In the genomic region with DNA sequence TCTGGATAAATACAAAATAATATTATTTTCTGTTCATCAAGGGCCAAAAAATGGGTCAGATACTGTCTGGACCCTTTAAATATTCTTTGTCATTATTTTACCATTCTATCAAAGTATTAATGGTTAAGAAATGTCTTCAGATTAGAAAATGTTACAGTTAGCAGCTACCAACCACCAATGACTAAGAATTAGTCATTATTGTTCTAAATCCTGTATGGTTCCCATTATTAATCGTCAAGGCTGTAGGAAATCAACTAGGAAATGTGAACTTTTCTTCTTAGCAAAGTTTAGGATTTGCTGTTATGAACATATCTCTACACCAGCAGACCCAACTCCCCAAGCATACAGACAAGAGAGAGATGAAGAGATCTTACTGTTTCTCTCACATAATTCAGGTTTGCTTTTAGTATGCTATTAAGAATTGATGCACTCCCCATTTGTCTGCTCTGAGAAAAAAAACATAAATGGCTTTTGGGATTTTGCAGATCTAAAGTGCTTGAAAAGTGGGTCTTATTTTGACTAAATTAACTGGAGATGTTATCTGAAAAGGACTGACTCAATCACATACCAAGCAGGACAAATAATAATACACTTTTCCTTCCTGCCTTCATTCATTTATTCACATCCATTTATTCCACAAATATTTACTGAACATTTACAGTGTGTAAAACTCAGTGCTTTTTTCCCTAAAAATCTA, we compare ENCODE assay signal across 1 cellular context.
TF ChIP-seq lines count a peak whose summit lies in the region.

No MANE protein-coding gene starts in this region.

TF ChIP-seq in SK-N-SH, 30 proteins besides CTCF, POLR2A, EP300 and RAD21:
- TF ChIP-seq TCF12 (IDR thresholded peaks at IDR 0.05) (peak; percentile 69), JUND (IDR thresholded peaks at IDR 0.05) (peak; percentile 68), FOXM1 (IDR thresholded peaks at IDR 0.05; ENCODE audit: low read depth) (no peak), RXRA (IDR thresholded peaks at IDR 0.05; ENCODE audit: borderline replicate concordance, low read depth) (peak; percentile 35; the same call in 1 of the 2 replicates), EZH2phosphoT487 (IDR thresholded peaks at IDR 0.05; ENCODE audit: borderline replicate concordance, low read depth) (no peak), FOSL2 (IDR thresholded peaks at IDR 0.05; ENCODE audit: borderline replicate concordance, low read depth) (peak; percentile 85)
- TF ChIP-seq, protein P1, sequence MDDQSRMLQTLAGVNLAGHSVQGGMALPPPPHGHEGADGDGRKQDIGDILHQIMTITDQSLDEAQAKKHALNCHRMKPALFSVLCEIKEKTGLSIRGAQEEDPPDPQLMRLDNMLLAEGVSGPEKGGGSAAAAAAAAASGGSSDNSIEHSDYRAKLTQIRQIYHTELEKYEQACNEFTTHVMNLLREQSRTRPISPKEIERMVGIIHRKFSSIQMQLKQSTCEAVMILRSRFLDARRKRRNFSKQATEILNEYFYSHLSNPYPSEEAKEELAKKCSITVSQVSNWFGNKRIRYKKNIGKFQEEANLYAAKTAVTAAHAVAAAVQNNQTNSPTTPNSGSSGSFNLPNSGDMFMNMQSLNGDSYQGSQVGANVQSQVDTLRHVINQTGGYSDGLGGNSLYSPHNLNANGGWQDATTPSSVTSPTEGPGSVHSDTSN (IDR thresholded peaks at IDR 0.05) = peak; percentile 61
